8 cellular contexts compared by ENCODE assay signal in the genomic region with DNA sequence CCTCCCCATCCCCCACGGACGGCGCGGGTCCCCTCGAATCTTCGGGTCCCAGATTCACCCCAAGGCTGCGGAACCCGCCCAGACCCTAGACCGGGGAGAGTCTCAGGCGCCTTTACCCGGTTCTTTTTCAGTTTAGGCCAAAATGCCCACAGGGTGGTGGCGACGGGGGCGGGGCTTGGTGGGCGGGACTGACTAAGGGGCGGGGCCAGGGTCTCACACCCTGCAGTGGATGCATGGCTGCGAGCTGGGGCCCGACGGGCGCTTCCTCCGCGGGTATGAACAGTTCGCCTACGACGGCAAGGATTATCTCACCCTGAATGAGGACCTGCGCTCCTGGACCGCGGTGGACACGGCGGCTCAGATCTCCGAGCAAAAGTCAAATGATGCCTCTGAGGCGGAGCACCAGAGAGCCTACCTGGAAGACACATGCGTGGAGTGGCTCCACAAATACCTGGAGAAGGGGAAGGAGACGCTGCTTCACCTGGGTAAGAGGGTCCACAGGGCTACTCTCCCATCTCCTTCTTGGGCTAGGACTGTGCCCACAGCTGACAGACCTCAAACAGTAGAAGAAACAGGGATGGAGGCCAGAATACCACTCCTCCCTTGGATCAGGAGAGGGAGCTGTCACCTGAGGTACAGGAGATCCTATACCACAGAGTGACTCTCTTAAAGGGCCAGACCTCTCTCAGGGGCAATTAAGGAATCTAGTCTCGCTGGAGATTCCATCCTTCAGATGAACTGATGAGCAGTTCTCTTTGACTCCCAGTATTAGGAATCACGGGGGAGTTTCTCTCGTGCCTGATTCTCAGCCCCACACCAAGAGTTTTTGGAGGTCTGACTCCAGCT. TPM values are rescaled to one million over a fixed set of nuclear protein-coding genes. Genes with fewer than 3 reads are reported as not detected.
DNase-seq lines count a peak whose midpoint lies in the region; ATAC-seq and TF ChIP-seq lines count a peak whose summit lies in the region.

No MANE protein-coding gene starts in this region.

- WGBS in heart right ventricle, 2 donors, result 10 to 15% methylated on average over 37 of the region's 37 CpGs

- intact Hi-C loops in heart right ventricle (cut with DNase I), result loop anchor here in 2 of 10 donors (5.0 kb wide), 2 partner anchors 42 to 47 kb away; no protein-coding TSS in a partner anchor
- intact Hi-C loops in vagina (cut with DNase I), result no loop called here

- no peak for TF ChIP-seq CTCF in GM13976 (IDR thresholded peaks at IDR 0.05; ENCODE audit: borderline replicate concordance, control extremely low read depth, extremely low read depth, insufficient read depth, missing control alignments)
- no peak for TF ChIP-seq CTCF in heart right ventricle (IDR thresholded peaks at IDR 0.05)
- TF ChIP-seq CTCF in vagina (IDR thresholded peaks at IDR 0.05), result no peak

- no peaks in the 10 kb centered on the region for H3K9me3 ChIP-seq in heart right ventricle
- H3K9me3 ChIP-seq in vagina, result no peaks in the 10 kb centered on the region

- H3K27ac ChIP-seq in heart right ventricle, result peak overlapping the region; percentile 93 to 100 (median 98)
- H3K27ac ChIP-seq in vagina, result peak overlapping the region; percentile 100

- H3K4me1 ChIP-seq in heart right ventricle, result peaks cover 0 to 61% (median 24%) of the 10 kb centered on the region in 9 donors
- H3K4me1 ChIP-seq in vagina, result peaks cover 44% of the 10 kb centered on the region

- H3K27me3 ChIP-seq in heart right ventricle, result peaks cover 0 to 5% (median 0%) of the 10 kb centered on the region in 7 donors
- H3K27me3 ChIP-seq in vagina, result no peaks in the 10 kb centered on the region

- ATAC-seq in HG03442 (IDR thresholded peaks at IDR 0.05; ENCODE audit: unreplicated experiment), result peak; percentile 32
- peak; percentile 74 to 90 (median 84) for ATAC-seq in heart right ventricle

- no peak for TF ChIP-seq POLR2A in vagina (IDR thresholded peaks at IDR 0.05)

- in situ Hi-C loops in GM13976 (cut with MboI; ENCODE audit: low sequenced_read_pairs, unreplicated experiment), result loop anchor here (5.0 kb wide), 1 partner anchor 42 kb away; no protein-coding TSS in a partner anchor

- peak overlapping the region; percentile 69 to 97 (median 88) for H3K4me3 ChIP-seq in heart right ventricle
- H3K4me3 ChIP-seq in vagina, result peak overlapping the region; percentile 98 to 100

- H3K36me3 ChIP-seq in heart right ventricle (peaks cover 0 to 46% (median 32%) of the 10 kb centered on the region in 9 donors), vagina (peaks cover 0 to 43% of the 10 kb centered on the region in 2 donors)

- peak; percentile 87 for DNase-seq in GM13976 (ENCODE audit: low spot score)
- DNase-seq in SW480 (ENCODE audit: low spot score), result peak; percentile 35
- DNase-seq in activated naive CD8-positive, alpha-beta T cell treated with anti-CD3 and anti-CD28 coated beads, Interleukin-2, amount 50 U/mL, for 16 hours (ENCODE audit: low read depth, low spot score), result peak; percentile 74
- DNase-seq in heart right ventricle, result peak; percentile 73 to 79
- DNase-seq in retina, result peak; percentile 58
- peak in 1 of 2 donors; percentile 89 for DNase-seq in vagina (ENCODE audit: extremely low spot score in 2 of 2)
- no peak for DNase-seq in cortex of kidney (lab: John Stamatoyannopoulos, UW)

RNA-seq across cellular contexts. Expression of gene HLA-E, which starts 0.9 kb away (rescaled TPM):
- total RNA-seq in heart right ventricle (100 to 1,000 TPM; 121 to 482 (median 155) TPM), vagina (618 TPM)
- 100 to 1,000 TPM; 232 to 263 TPM for polyA plus RNA-seq in heart right ventricle
